In genomic region chr6:166910601-166911000, GRCh38 we compare ENCODE assay signal across 25 cellular contexts. TPM values are rescaled to one million over a fixed set of nuclear protein-coding genes. Genes with fewer than 3 reads are reported as not detected.
DNase-seq lines count a peak whose midpoint lies in the region; ATAC-seq, FAIRE-seq and TF ChIP-seq lines count a peak whose summit lies in the region.
"Had no signal": no experiment of that assay in that cellular context is flagged by ENCODE, and none has a peak within 500 bp of the region (broad histone marks: within the 10 kb centered on the region; RNA-seq: fewer than 3 reads in every experiment).

No MANE protein-coding gene starts in this region.

- no peak overlapping the region for H2BK15ac ChIP-seq in IMR-90 (ENCODE audit: low read depth, low read length)

- H3K18ac ChIP-seq in IMR-90 (ENCODE audit: low read depth, low read length): no peak overlapping the region

- no peak overlapping the region for H2BK5ac ChIP-seq in IMR-90 (ENCODE audit: low read depth, low read length, poor library complexity, severe bottlenecking)

- no peak overlapping the region for H3K14ac ChIP-seq in IMR-90 (replicated peaks; ENCODE audit: low read depth, low read length)

- H3K9me3 ChIP-seq in right atrium auricular region: no peaks in the 10 kb centered on the region
- H3K9me3 ChIP-seq in left ventricle myocardium inferior (replicated peaks): no peaks in the 10 kb centered on the region
- no peaks in the 10 kb centered on the region for H3K9me3 ChIP-seq in IMR-90 (ENCODE audit: control insufficient read depth, insufficient read depth, low read length)
- no peaks in the 10 kb centered on the region for H3K9me3 ChIP-seq in astrocyte (ENCODE audit: insufficient read depth, low read depth, low read length)
- H3K9me3 ChIP-seq: heart right ventricle, sigmoid colon, SJSA1, tibial artery had no signal

- no peaks in the 10 kb centered on the region for H3K79me2 ChIP-seq in astrocyte (ENCODE audit: insufficient read depth, low read length)
- H3K79me2 ChIP-seq: parathyroid adenoma had no signal

- POLR2A ChIA-PET in IMR-90 (lab: Charles Lee; ENCODE audit: unreplicated experiment): no interaction called here

- H3K27me3 Mint-ChIP-seq in astrocyte (ENCODE audit: low read depth, unreplicated experiment): peaks cover 8% of the 10 kb centered on the region
- H3K27me3 Mint-ChIP-seq: B cell, naive B cell had no signal

- H3K4me1 ChIP-seq in right atrium auricular region: no peaks in the 10 kb centered on the region
- H3K4me1 ChIP-seq in left ventricle myocardium inferior: peaks cover 7% of the 10 kb centered on the region
- no peaks in the 10 kb centered on the region for H3K4me1 ChIP-seq in IMR-90 (ENCODE audit: control insufficient read depth, insufficient read depth, low read length)
- H3K4me1 ChIP-seq in astrocyte (ENCODE audit: insufficient read depth, low read length): no peaks in the 10 kb centered on the region
- H3K4me1 ChIP-seq: sigmoid colon, SJSA1, tibial artery had no signal

- DNase-seq in right atrium auricular region (ENCODE audit: low spot score) (peak; percentile 2), left ventricle myocardium inferior (no peak), IMR-90 (peak; percentile 47), astrocyte (ENCODE audit: low read depth) (peak; percentile 49), medulla oblongata (ENCODE audit: extremely low spot score) (no peak), NCI-H748 (lab: John Stamatoyannopoulos, UW; ENCODE audit: unreplicated experiment) (no peak)
- peak; percentile 13 for DNase-seq in stimulated activated CD4-positive, alpha-beta T cell treated with anti-CD3 and anti-CD28 coated beads, Interleukin-4, amount 100 ng/mL, for 24 hours
- DNase-seq: activated CD4-positive, CD25-positive, alpha-beta regulatory T cell treated with anti-CD3 and anti-CD28 coated beads, Interleukin-2, amount 50 U/mL, for 72 hours; amniotic stem cell; effector CD4-positive, alpha-beta T cell; GF-D8; heart right ventricle; Kasumi-1; naive B cell; NCI-H1417; NCI-H526; sigmoid colon; T1000; tibial artery had no signal

- CTCF ChIA-PET in IMR-90 (lab: Yijun Ruan, JAX): no interaction called here

- no peaks in the 10 kb centered on the region for H3K36me3 Mint-ChIP-seq in astrocyte (ENCODE audit: low read depth, unreplicated experiment)

- H3K4me3 Mint-ChIP-seq in astrocyte (ENCODE audit: unreplicated experiment): no peak overlapping the region
- H3K4me3 Mint-ChIP-seq: B cell had no signal

- H3K36me3 ChIP-seq in right atrium auricular region (no peaks in the 10 kb centered on the region), left ventricle myocardium inferior (no peaks in the 10 kb centered on the region), IMR-90 (ENCODE audit: control insufficient read depth, insufficient read depth, low read length) (no peaks in the 10 kb centered on the region), astrocyte (ENCODE audit: insufficient read depth, low read length) (no peaks in the 10 kb centered on the region)
- H3K36me3 ChIP-seq: heart right ventricle, sigmoid colon, SJSA1, tibial artery had no signal

- H3K56ac ChIP-seq in IMR-90 (ENCODE audit: extremely low read depth, insufficient read depth, low read length): no peak overlapping the region

- TF ChIP-seq POLR2A in IMR-90 (IDR thresholded peaks at IDR 0.05; ENCODE audit: low read depth, low read length): no peak

- H3K9ac ChIP-seq in IMR-90 (ENCODE audit: low read depth, low read length) (no peak overlapping the region), astrocyte (ENCODE audit: low read length) (no peak overlapping the region)
- H3K9ac ChIP-seq: parathyroid adenoma had no signal

- H4K8ac ChIP-seq in IMR-90 (ENCODE audit: low read depth in 2 of 2, low read length in 2 of 2): no peak overlapping the region

- H3K27me3 ChIP-seq in right atrium auricular region (no peaks in the 10 kb centered on the region), left ventricle myocardium inferior (ENCODE audit: low read depth) (no peaks in the 10 kb centered on the region), IMR-90 (ENCODE audit: control insufficient read depth, insufficient read depth, low read length) (no peaks in the 10 kb centered on the region), astrocyte (ENCODE audit: insufficient read depth, low read length) (no peaks in the 10 kb centered on the region)
- H3K27me3 ChIP-seq: heart right ventricle, sigmoid colon had no signal

- H3K4me1 Mint-ChIP-seq in astrocyte (ENCODE audit: low read depth, unreplicated experiment): peaks cover 15% of the 10 kb centered on the region

- dilution Hi-C loops in IMR-90 (cut with HindIII; ENCODE audit: low sequenced_read_pairs, unreplicated experiment): no loop called here

- no TSS peak for BruUV-seq in IMR-90 (replicated peaks; lab: Mats Ljungman, UMichigan)

- no peak for TF ChIP-seq RAD21 in IMR-90 (IDR thresholded peaks at IDR 0.05; ENCODE audit: low read length)

- H3K4me3 ChIP-seq in right atrium auricular region (no peak overlapping the region), left ventricle myocardium inferior (no peak overlapping the region), IMR-90 (ENCODE audit: insufficient read depth, low read depth, low read length) (no peak overlapping the region), astrocyte (ENCODE audit: insufficient read depth, low read depth, low read length) (no peak overlapping the region)
- H3K4me3 ChIP-seq: heart right ventricle, lung, sigmoid colon, SJSA1, tibial artery had no signal

- H4K20me1 ChIP-seq in IMR-90 (ENCODE audit: insufficient read depth, low read length) (no peaks in the 10 kb centered on the region), astrocyte (ENCODE audit: insufficient read depth, low read length) (no peaks in the 10 kb centered on the region)

- no peak overlapping the region for H2AFZ ChIP-seq in IMR-90 (replicated peaks; ENCODE audit: low read length, poor library complexity)
- H2AFZ ChIP-seq in astrocyte (ENCODE audit: low read depth, low read length): no peak overlapping the region
- H2AFZ ChIP-seq: parathyroid adenoma had no signal

- H3K9me1 ChIP-seq in IMR-90 (ENCODE audit: insufficient read depth, low read length): no peaks in the 10 kb centered on the region

- H4K91ac ChIP-seq in IMR-90 (ENCODE audit: insufficient read depth, low read depth, low read length): no peak overlapping the region

- H2AK5ac ChIP-seq in IMR-90 (ENCODE audit: low read depth, low read length): no peak overlapping the region

- intact Hi-C loops in left ventricle myocardium inferior (cut with micrococcal nuclease) (no loop called here), IMR-90 (cut with micrococcal nuclease) (no loop called here)

- no peak for FAIRE-seq in astrocyte (lab: Jason Lieb, UNC)
- FAIRE-seq: GM12891 had no signal

- H3K4me2 ChIP-seq in IMR-90 (ENCODE audit: low read depth, low read length): no peak overlapping the region
- H3K4me2 ChIP-seq in astrocyte (ENCODE audit: low read length): no peak overlapping the region

- no peak overlapping the region for H2BK120ac ChIP-seq in IMR-90 (ENCODE audit: low read depth, low read length)

- TF ChIP-seq CTCF in right atrium auricular region (IDR thresholded peaks at IDR 0.05) (no peak), left ventricle myocardium inferior (IDR thresholded peaks at IDR 0.05; ENCODE audit: borderline replicate concordance) (no peak), IMR-90 (conservative IDR thresholded peaks at IDR 0.05; ENCODE audit: low read depth, low read length) (no peak), astrocyte (IDR thresholded peaks at IDR 0.05; ENCODE audit: insufficient read depth, low read depth, low read length) (no peak)

- in situ Hi-C loops in IMR-90 (cut with MboI; ENCODE audit: low sequenced_read_pairs): no loop called here

- no peak overlapping the region for H2BK20ac ChIP-seq in IMR-90 (ENCODE audit: low read depth, low read length)

- H3K79me1 ChIP-seq in IMR-90 (ENCODE audit: low read depth in 1 of 2, low read length in 2 of 2): no peaks in the 10 kb centered on the region

- H3K23ac ChIP-seq in IMR-90 (ENCODE audit: low read depth, low read length): no peak overlapping the region

- H4K5ac ChIP-seq in IMR-90 (ENCODE audit: low read depth, low read length): no peak overlapping the region

- ATAC-seq in IMR-90 (ENCODE audit: low read depth): no peak
- no peak for ATAC-seq in GM21529 (IDR thresholded peaks at IDR 0.05; ENCODE audit: unreplicated experiment)
- ATAC-seq: heart right ventricle had no signal

- H3K27ac Mint-ChIP-seq in astrocyte (ENCODE audit: unreplicated experiment): no peak overlapping the region
- H3K27ac Mint-ChIP-seq: B cell had no signal

- 75% methylated on average over 4 of the region's 7 CpGs; no CpG with 5 or more reads in 1 of the 2 experiments for WGBS in IMR-90 (ENCODE audit: extremely low coverage in 2 of 2, insufficient read length in 1 of 2), 2 experiments

- no peaks in the 10 kb centered on the region for H3K9me3 Mint-ChIP-seq in astrocyte (ENCODE audit: unreplicated experiment)

- no peak overlapping the region for H2AK9ac ChIP-seq in IMR-90 (replicated peaks; ENCODE audit: low read depth, low read length, poor library complexity)

- H3K27ac ChIP-seq in right atrium auricular region: no peak overlapping the region
- no peak overlapping the region for H3K27ac ChIP-seq in left ventricle myocardium inferior (replicated peaks)
- H3K27ac ChIP-seq in IMR-90 (ENCODE audit: insufficient read depth, low read length): no peak overlapping the region
- no peak overlapping the region for H3K27ac ChIP-seq in astrocyte (ENCODE audit: low read depth, low read length)
- H3K27ac ChIP-seq: heart right ventricle, parathyroid adenoma, sigmoid colon, SJSA1, tibial artery had no signal

- H3K4ac ChIP-seq in IMR-90 (ENCODE audit: low read depth, low read length): no peak overlapping the region

TF ChIP-seq in IMR-90, 13 proteins besides CTCF, POLR2A, EP300 and RAD21 (continues in another document):
- TF ChIP-seq FOS (IDR thresholded peaks at IDR 0.05; ENCODE audit: low read depth, low read length) (no peak), MAZ (IDR thresholded peaks at IDR 0.05; ENCODE audit: borderline replicate concordance, low read depth, low read length) (no peak), NFE2L2 (IDR thresholded peaks at IDR 0.05; ENCODE audit: low read depth, low read length) (no peak), ELK1 (IDR thresholded peaks at IDR 0.05; ENCODE audit: borderline replicate concordance, low read depth, low read length) (no peak)

RNA-seq across cellular contexts. Expression of gene RNASET2, which starts 45.7 kb away (rescaled TPM):
- 10 to 100 TPM; 24.2 to 33.1 TPM for total RNA-seq in right atrium auricular region
- total RNA-seq in left ventricle myocardium inferior: 13.4 TPM
- total RNA-seq in IMR-90 (2012; rRNA removed): 13.6 and 14.2 TPM in 2 replicates
- 23.6 and 24.9 TPM in 2 replicates for polyA plus RNA-seq in IMR-90 (2012; rRNA removed)
- polyA plus RNA-seq in IMR-90 (2012; cell fraction: cytosol; rRNA removed): 40.7 and 68.7 TPM in 2 replicates
- polyA plus RNA-seq in IMR-90 (2012; cell fraction: nucleus; rRNA removed; ENCODE audit: low replicate concordance): 19.1 and 27.8 TPM in 2 replicates
- 18.7 and 22.0 TPM in 2 replicates for total RNA-seq in astrocyte

Comparison
In these comparisons a context has a peak if more than half of its experiments do, and no peak if none do; other contexts are left out.
1. DNase-seq: peak in right atrium auricular region (single experiment), IMR-90 (single experiment), astrocyte (single experiment) and stimulated activated CD4-positive, alpha-beta T cell treated with anti-CD3 and anti-CD28 coated beads, Interleukin-4, amount 100 ng/mL, for 24 hours (single experiment); none in left ventricle myocardium inferior (single experiment), medulla oblongata (single experiment) and NCI-H748 (single experiment).